In the genomic region with DNA sequence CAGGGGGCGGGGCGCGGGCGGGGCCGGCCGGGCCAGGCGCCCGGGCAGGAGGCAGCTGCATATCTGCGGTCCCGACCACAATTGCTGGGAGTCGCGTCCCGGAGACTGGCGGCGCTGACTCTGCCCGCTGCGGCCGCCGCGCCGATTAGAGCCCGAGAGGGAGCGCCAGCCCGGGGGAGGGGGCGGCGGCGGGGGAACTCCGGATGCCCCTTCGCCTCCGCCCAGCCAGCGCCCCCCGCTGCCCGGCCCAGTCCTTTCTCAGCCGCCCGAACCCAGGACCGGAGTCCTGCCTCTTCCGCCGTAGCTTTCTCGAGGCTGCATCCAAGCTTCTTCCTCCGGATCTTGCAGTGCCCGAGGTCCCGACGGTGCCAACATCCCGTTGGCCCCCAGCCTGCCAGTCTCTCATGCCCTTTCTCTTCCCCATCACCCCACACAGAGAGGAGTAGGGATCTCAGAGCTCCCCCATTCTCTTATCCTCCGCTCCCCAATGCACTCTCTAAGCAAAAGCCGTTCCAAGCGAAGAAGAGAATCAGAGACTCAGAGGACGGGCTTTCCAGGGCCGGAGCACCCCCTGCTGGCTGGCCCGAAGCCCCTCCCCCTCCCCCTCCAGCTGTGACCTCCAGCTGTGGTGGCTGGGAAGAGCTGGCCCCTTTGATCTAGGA, we compare ENCODE assay signal across 8 cellular contexts.
DNase-seq lines count a peak whose midpoint lies in the region; ATAC-seq lines count a peak whose summit lies in the region.

No MANE protein-coding gene starts in this region.

- peak overlapping the region; percentile 97 for H3K4me3 Mint-ChIP-seq in memory B cell

- ATAC-seq in HG02798 (IDR thresholded peaks at IDR 0.05; ENCODE audit: poor library complexity, unreplicated experiment), result peak; percentile 60
- peak; percentile 92 for ATAC-seq in memory B cell (ENCODE audit: low read depth)
- ATAC-seq in GM18870 (IDR thresholded peaks at IDR 0.05; ENCODE audit: unreplicated experiment), result no peak

- H3K4me1 Mint-ChIP-seq in memory B cell, result peaks cover 8% of the 10 kb centered on the region

- H3K4me1 ChIP-seq in effector memory CD4-positive, alpha-beta T cell (ENCODE audit: control insufficient read depth, insufficient read depth, low read length, poor library complexity, severe bottlenecking), result peaks cover 7% of the 10 kb centered on the region

- no peaks in the 10 kb centered on the region for H3K36me3 ChIP-seq in effector memory CD4-positive, alpha-beta T cell (ENCODE audit: control insufficient read depth, insufficient read depth, low read length)

- H3K27me3 Mint-ChIP-seq in memory B cell, result peaks cover 3% of the 10 kb centered on the region

- H3K9me3 Mint-ChIP-seq in memory B cell, result no peaks in the 10 kb centered on the region

- H3K27ac Mint-ChIP-seq in memory B cell, result peak overlapping the region; percentile 76

- peak overlapping the region; percentile 48 for H3K27ac ChIP-seq in effector memory CD4-positive, alpha-beta T cell (ENCODE audit: insufficient read depth, low read length, poor library complexity, severe bottlenecking)

- H3K4me3 ChIP-seq in effector memory CD4-positive, alpha-beta T cell (ENCODE audit: insufficient read depth, low read depth, low read length, poor library complexity, severe bottlenecking), result peak overlapping the region; percentile 69

- H3K36me3 Mint-ChIP-seq in memory B cell, result no peaks in the 10 kb centered on the region

- no peaks in the 10 kb centered on the region for H3K9me3 ChIP-seq in effector memory CD4-positive, alpha-beta T cell (ENCODE audit: control insufficient read depth, low read length)

- DNase-seq in ELR (ENCODE audit: low read depth) (peak; percentile 82), NCI-H748 treated with DMSO at 0.1 percent for 48 hours (lab: John Stamatoyannopoulos, UW) (peak; percentile 10), memory B cell (ENCODE audit: low spot score in 2 of 2) (peak; percentile 64 to 68)
- DNase-seq in activated CD8-positive, alpha-beta memory T cell treated with anti-CD3 and anti-CD28 coated beads for 24 hours, result peak; percentile 83
- peak; percentile 34 to 54 (median 37) for DNase-seq in effector memory CD4-positive, alpha-beta T cell
- DNase-seq in stimulated activated CD8-positive, alpha-beta memory T cell treated with anti-CD3 and anti-CD28 coated beads, Interleukin-12 subunit alpha, Interleukin-12 subunit beta, amount 100 ng/mL, for 24 hours (ENCODE audit: extremely low read depth), result peak; percentile 51

- no peaks in the 10 kb centered on the region for H3K27me3 ChIP-seq in effector memory CD4-positive, alpha-beta T cell (replicated peaks; ENCODE audit: control insufficient read depth, insufficient read depth, low read length, poor library complexity, severe bottlenecking)

Comparison
In these comparisons a context has a peak if more than half of its experiments do, and no peak if none do; other contexts are left out.
1. DNase-seq: peak in every context shown above with its lines; median percentile 83 in activated CD8-positive, alpha-beta memory T cell treated with anti-CD3 and anti-CD28 coated beads for 24 hours; 82 in ELR; 66 in memory B cell; 51 in stimulated activated CD8-positive, alpha-beta memory T cell treated with anti-CD3 and anti-CD28 coated beads, Interleukin-12 subunit alpha, Interleukin-12 subunit beta, amount 100 ng/mL, for 24 hours; 37 in effector memory CD4-positive, alpha-beta T cell; 10 in NCI-H748 treated with DMSO at 0.1 percent for 48 hours.